Comparison of ENCODE assay signal across 19 cellular contexts in genomic region chr6:49890988-49891387, GRCh38. TPM values are rescaled to one million over a fixed set of nuclear protein-coding genes. Genes with fewer than 3 reads are reported as not detected.
A peak's percentile ranks its signal among the peaks of the same experiment; 100 is the strongest.
DNase-seq lines count a peak whose midpoint lies in the region; ATAC-seq and TF ChIP-seq lines count a peak whose summit lies in the region.
"Had no signal": no experiment of that assay in that cellular context is flagged by ENCODE, and none has a peak within 500 bp of the region (broad histone marks: within the 10 kb centered on the region; RNA-seq: fewer than 3 reads in every experiment).

No MANE protein-coding gene starts in this region.

- H3K27ac ChIP-seq in HEK293 (ENCODE audit: extremely low read depth, low read depth, low read length): no peak overlapping the region
- H3K27ac ChIP-seq in hepatocyte: peak overlapping the region; percentile 38

- H3K79me2 ChIP-seq in hepatocyte: no peaks in the 10 kb centered on the region

- no peak overlapping the region for H2AFZ ChIP-seq in hepatocyte

- CTCF ChIA-PET in HEK293 (lab: Yijun Ruan, JAX): no interaction called here

- H3K4me3 ChIP-seq in HEK293 (ENCODE audit: low read depth, low read length) (no peak overlapping the region), hepatocyte (no peak overlapping the region)
- H3K4me3 ChIP-seq: MG63 had no signal

- peak overlapping the region; percentile 38 for H3K4me2 ChIP-seq in hepatocyte

- H3K27ac Mint-ChIP-seq in mesothelial cell of epicardium: peak overlapping the region; percentile 22

- H3K9me3 ChIP-seq in HEK293 (ENCODE audit: control insufficient read depth, insufficient read depth, low read depth, low read length) (no peaks in the 10 kb centered on the region), hepatocyte (ENCODE audit: low read depth) (no peaks in the 10 kb centered on the region)

- H3K36me3 ChIP-seq in HEK293 (ENCODE audit: control insufficient read depth in 2 of 2, insufficient read depth in 1 of 2, low read length in 2 of 2) (no peaks in the 10 kb centered on the region), hepatocyte (replicated peaks; ENCODE audit: insufficient read depth, low read depth) (no peaks in the 10 kb centered on the region)
- H3K36me3 ChIP-seq: MG63 had no signal

- no peaks in the 10 kb centered on the region for H4K20me1 ChIP-seq in hepatocyte (ENCODE audit: insufficient read depth, poor library complexity, severe bottlenecking)

- WGBS in hepatocyte (ENCODE audit: low lambda C conversion rate, missing lambda C conversion rate): 8% methylated on average over 7 of the region's 7 CpGs

- no peak for TF ChIP-seq CTCF in HEK293 (tag by site-specific recombination; IDR thresholded peaks at IDR 0.05)
- no peak for TF ChIP-seq CTCF in hepatocyte (IDR thresholded peaks at IDR 0.05; ENCODE audit: poor library complexity)
- no peak for TF ChIP-seq CTCF in mesothelial cell of epicardium (IDR thresholded peaks at IDR 0.05; ENCODE audit: unreplicated experiment)

- H3K4me1 ChIP-seq in HEK293 (ENCODE audit: control insufficient read depth, insufficient read depth, low read length) (no peaks in the 10 kb centered on the region), hepatocyte (ENCODE audit: insufficient read depth) (peaks cover 4% of the 10 kb centered on the region)

- peaks cover 10% of the 10 kb centered on the region for H3K36me3 Mint-ChIP-seq in mesothelial cell of epicardium
- H3K36me3 Mint-ChIP-seq: CD14-positive monocyte had no signal

- H3K27me3 Mint-ChIP-seq in mesothelial cell of epicardium (ENCODE audit: low read depth): no peaks in the 10 kb centered on the region

- DNase-seq in SW480 (ENCODE audit: low spot score) (peak; percentile 20), hepatocyte (ENCODE audit: low spot score) (peak; percentile 14), mesothelial cell of epicardium (ENCODE audit: low spot score in 2 of 2, unreplicated experiment in 2 of 2) (no peak), GM19238 (ENCODE audit: insufficient read length, low spot score) (no peak)
- DNase-seq: COR-L47, DMS153, HCEC 1CT, Karpas-422, MG63, NCI-H1092 treated with DMSO at 0.1 percent for 48 hours, NCI-H2081 treated with DMSO at 0.1 percent for 48 hours, NCI-H524, Right ventricle myocardium superior had no signal

- peaks cover 46% of the 10 kb centered on the region for H3K9me3 Mint-ChIP-seq in mesothelial cell of epicardium

- H3K27me3 ChIP-seq in hepatocyte: no peaks in the 10 kb centered on the region
- H3K27me3 ChIP-seq: MG63 had no signal

- POLR2A ChIA-PET in HEK293 (lab: Yijun Ruan, JAX): no interaction called here

- no peak for ATAC-seq in GM21825 (IDR thresholded peaks at IDR 0.05; ENCODE audit: unreplicated experiment)
- ATAC-seq in HG02588 (IDR thresholded peaks at IDR 0.05; ENCODE audit: unreplicated experiment): no peak
- ATAC-seq in HG03571 (IDR thresholded peaks at IDR 0.05; ENCODE audit: unreplicated experiment): no peak
- ATAC-seq: SK-N-SH treated with all-trans-retinoic acid at 6 μM for 48 hours had no signal

- H3K4me3 Mint-ChIP-seq in mesothelial cell of epicardium: no peak overlapping the region
- H3K4me3 Mint-ChIP-seq: CD14-positive monocyte had no signal

- no peaks in the 10 kb centered on the region for H3K9me2 ChIP-seq in hepatocyte (replicated peaks; ENCODE audit: insufficient read depth)

- H3K4me1 Mint-ChIP-seq in mesothelial cell of epicardium: peaks cover 21% of the 10 kb centered on the region
- H3K4me1 Mint-ChIP-seq: CD14-positive monocyte had no signal

TF ChIP-seq in HEK293, 187 proteins besides CTCF, POLR2A, EP300 and RAD21:
- TF ChIP-seq OSR2 (tag by site-specific recombination; IDR thresholded peaks at IDR 0.05) (no peak), TCF7L2 (IDR thresholded peaks at IDR 0.05; ENCODE audit: borderline replicate concordance, low read depth, low read length) (0 out of 2 replicates have a peak, but pooled peaks have one; percentile 46)
TF ChIP-seq in HEK293: peak in this region for 1.

RNA-seq across cellular contexts. Expression of gene CRISP1, which starts 24.7 kb away (rescaled TPM):
- total RNA-seq in hepatocyte: not detected in 2 replicates
- not detected in 2 replicates for polyA plus RNA-seq in hepatocyte
- not detected in 3 replicates for total RNA-seq in mesothelial cell of epicardium
- total RNA-seq: Right ventricle myocardium superior had no signal
- polyA plus RNA-seq: CD14-positive monocyte had no signal

Comparison
In these comparisons a context has a peak if more than half of its experiments do, and no peak if none do; other contexts are left out.
1. DNase-seq: peak in SW480 (single experiment) and hepatocyte (single experiment); none in mesothelial cell of epicardium (0 of 2) and GM19238 (single experiment).